Comparison of ENCODE assay signal across 1 cellular context in the genomic region with DNA sequence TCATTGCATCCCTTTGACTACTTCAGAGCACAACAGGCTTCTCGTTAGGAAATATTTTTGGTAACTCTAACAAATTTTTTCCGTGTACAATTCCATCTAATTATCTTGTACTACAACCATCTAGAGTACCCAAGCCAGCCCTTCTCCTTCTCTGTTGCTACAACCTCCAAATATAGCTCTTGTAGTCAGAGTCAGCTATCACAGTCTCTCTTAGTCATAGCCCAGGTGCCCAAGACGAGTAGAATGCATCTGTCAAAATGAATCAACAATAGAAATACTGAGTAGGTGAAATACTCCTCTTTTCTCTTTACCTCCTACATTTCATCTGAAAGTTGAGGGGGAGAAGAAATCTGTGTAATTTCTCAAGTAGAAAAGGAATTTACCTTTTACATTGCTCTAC.
TF ChIP-seq lines count a peak whose summit lies in the region.

No MANE protein-coding gene starts in this region.

TF ChIP-seq in H1, 55 proteins besides CTCF, POLR2A, EP300 and RAD21 (continued from another document):
- TF ChIP-seq, protein P1, sequence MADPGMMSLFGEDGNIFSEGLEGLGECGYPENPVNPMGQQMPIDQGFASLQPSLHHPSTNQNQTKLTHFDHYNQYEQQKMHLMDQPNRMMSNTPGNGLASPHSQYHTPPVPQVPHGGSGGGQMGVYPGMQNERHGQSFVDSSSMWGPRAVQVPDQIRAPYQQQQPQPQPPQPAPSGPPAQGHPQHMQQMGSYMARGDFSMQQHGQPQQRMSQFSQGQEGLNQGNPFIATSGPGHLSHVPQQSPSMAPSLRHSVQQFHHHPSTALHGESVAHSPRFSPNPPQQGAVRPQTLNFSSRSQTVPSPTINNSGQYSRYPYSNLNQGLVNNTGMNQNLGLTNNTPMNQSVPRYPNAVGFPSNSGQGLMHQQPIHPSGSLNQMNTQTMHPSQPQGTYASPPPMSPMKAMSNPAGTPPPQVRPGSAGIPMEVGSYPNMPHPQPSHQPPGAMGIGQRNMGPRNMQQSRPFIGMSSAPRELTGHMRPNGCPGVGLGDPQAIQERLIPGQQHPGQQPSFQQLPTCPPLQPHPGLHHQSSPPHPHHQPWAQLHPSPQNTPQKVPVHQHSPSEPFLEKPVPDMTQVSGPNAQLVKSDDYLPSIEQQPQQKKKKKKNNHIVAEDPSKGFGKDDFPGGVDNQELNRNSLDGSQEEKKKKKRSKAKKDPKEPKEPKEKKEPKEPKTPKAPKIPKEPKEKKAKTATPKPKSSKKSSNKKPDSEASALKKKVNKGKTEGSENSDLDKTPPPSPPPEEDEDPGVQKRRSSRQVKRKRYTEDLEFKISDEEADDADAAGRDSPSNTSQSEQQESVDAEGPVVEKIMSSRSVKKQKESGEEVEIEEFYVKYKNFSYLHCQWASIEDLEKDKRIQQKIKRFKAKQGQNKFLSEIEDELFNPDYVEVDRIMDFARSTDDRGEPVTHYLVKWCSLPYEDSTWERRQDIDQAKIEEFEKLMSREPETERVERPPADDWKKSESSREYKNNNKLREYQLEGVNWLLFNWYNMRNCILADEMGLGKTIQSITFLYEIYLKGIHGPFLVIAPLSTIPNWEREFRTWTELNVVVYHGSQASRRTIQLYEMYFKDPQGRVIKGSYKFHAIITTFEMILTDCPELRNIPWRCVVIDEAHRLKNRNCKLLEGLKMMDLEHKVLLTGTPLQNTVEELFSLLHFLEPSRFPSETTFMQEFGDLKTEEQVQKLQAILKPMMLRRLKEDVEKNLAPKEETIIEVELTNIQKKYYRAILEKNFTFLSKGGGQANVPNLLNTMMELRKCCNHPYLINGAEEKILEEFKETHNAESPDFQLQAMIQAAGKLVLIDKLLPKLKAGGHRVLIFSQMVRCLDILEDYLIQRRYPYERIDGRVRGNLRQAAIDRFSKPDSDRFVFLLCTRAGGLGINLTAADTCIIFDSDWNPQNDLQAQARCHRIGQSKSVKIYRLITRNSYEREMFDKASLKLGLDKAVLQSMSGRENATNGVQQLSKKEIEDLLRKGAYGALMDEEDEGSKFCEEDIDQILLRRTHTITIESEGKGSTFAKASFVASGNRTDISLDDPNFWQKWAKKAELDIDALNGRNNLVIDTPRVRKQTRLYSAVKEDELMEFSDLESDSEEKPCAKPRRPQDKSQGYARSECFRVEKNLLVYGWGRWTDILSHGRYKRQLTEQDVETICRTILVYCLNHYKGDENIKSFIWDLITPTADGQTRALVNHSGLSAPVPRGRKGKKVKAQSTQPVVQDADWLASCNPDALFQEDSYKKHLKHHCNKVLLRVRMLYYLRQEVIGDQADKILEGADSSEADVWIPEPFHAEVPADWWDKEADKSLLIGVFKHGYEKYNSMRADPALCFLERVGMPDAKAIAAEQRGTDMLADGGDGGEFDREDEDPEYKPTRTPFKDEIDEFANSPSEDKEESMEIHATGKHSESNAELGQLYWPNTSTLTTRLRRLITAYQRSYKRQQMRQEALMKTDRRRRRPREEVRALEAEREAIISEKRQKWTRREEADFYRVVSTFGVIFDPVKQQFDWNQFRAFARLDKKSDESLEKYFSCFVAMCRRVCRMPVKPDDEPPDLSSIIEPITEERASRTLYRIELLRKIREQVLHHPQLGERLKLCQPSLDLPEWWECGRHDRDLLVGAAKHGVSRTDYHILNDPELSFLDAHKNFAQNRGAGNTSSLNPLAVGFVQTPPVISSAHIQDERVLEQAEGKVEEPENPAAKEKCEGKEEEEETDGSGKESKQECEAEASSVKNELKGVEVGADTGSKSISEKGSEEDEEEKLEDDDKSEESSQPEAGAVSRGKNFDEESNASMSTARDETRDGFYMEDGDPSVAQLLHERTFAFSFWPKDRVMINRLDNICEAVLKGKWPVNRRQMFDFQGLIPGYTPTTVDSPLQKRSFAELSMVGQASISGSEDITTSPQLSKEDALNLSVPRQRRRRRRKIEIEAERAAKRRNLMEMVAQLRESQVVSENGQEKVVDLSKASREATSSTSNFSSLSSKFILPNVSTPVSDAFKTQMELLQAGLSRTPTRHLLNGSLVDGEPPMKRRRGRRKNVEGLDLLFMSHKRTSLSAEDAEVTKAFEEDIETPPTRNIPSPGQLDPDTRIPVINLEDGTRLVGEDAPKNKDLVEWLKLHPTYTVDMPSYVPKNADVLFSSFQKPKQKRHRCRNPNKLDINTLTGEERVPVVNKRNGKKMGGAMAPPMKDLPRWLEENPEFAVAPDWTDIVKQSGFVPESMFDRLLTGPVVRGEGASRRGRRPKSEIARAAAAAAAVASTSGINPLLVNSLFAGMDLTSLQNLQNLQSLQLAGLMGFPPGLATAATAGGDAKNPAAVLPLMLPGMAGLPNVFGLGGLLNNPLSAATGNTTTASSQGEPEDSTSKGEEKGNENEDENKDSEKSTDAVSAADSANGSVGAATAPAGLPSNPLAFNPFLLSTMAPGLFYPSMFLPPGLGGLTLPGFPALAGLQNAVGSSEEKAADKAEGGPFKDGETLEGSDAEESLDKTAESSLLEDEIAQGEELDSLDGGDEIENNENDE (IDR thresholded peaks at IDR 0.05; ENCODE audit: insufficient replicate concordance, low read length): no peak
- TF ChIP-seq SUZ12 (IDR thresholded peaks at IDR 0.05; ENCODE audit: low read length) (no peak), BACH1 (IDR thresholded peaks at IDR 0.05; ENCODE audit: low read length) (no peak), NANOG (IDR thresholded peaks at IDR 0.05; ENCODE audit: insufficient read depth, low read depth, low read length, poor library complexity, severe bottlenecking) (no peak)
- TF ChIP-seq, protein P2, sequence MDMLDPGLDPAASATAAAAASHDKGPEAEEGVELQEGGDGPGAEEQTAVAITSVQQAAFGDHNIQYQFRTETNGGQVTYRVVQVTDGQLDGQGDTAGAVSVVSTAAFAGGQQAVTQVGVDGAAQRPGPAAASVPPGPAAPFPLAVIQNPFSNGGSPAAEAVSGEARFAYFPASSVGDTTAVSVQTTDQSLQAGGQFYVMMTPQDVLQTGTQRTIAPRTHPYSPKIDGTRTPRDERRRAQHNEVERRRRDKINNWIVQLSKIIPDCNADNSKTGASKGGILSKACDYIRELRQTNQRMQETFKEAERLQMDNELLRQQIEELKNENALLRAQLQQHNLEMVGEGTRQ (IDR thresholded peaks at IDR 0.05; ENCODE audit: low read length): no peak
